Comparison of ENCODE assay signal across 8 cellular contexts in the genomic region with DNA sequence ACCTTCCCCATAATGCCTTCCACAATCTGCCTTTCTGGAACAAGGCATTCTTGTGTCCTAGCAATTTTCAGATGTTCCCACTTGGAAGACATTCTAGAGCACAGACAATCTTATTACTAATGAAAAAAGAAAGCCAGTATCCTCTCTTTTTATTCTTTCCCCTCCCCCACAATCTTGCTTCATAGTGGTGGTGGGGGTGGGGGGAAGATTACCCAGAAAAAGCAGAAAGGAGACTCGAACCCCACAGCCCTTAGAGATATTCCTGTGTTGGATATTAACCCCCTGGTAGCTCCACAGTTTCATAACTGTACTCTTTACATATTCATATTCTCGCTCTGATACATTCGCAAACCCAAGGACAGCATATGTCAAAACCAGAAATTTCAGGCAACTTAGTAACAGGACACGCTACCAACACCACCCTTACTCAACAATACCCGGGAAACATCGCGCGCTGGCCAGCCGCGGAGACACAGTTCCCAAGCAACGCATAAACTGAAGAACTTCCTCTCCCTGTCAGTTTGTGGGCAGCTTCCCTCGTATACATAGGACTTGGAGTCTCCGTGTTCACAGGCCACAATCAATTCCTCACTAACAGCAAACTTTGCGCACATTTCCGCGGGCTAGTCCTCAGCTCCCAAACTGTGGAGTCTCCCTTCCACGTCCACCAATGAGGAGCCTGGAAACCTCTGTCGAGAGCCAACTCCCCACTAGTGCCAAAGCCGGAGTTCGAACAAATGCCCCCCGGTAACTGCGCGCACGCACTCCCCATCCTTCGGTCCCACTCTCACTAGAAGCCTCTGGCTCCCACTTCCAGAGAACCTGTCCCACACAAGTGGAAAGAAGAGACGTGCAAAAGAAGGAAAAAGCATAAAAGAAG. TPM values are rescaled to one million over a fixed set of nuclear protein-coding genes. Genes with fewer than 3 reads are reported as not detected.
DNase-seq lines count a peak whose midpoint lies in the region; ATAC-seq and TF ChIP-seq lines count a peak whose summit lies in the region.

No MANE protein-coding gene starts in this region.

- peaks cover 13% of the 10 kb centered on the region for H3K36me3 Mint-ChIP-seq in brain

- ATAC-seq in HG03159 (IDR thresholded peaks at IDR 0.05; ENCODE audit: unreplicated experiment) = peak; percentile 0
- no peak for ATAC-seq in GM21619 (IDR thresholded peaks at IDR 0.05; ENCODE audit: unreplicated experiment)
- ATAC-seq in HG03565 (IDR thresholded peaks at IDR 0.05; ENCODE audit: unreplicated experiment) = no peak

- peaks cover 90% of the 10 kb centered on the region for H3K27me3 Mint-ChIP-seq in brain

- peaks cover 3 to 11% (median 5%) of the 10 kb centered on the region in 5 experiments for H3K9me3 Mint-ChIP-seq in brain

- H3K4me1 Mint-ChIP-seq in brain = peaks cover 60% of the 10 kb centered on the region

- peak overlapping the region; percentile 91 to 98 (median 96) for H3K4me3 Mint-ChIP-seq in brain

- peaks cover 40% of the 10 kb centered on the region for H3K27me3 ChIP-seq in iPS DF 6.9 (ENCODE audit: control insufficient read depth, insufficient read depth, low read length)

- H3K9me3 ChIP-seq in iPS DF 6.9 (ENCODE audit: control insufficient read depth, insufficient read depth, low read length) = no peaks in the 10 kb centered on the region

- TF ChIP-seq CTCF in brain (conservative IDR thresholded peaks at IDR 0.05) = no peak

- H3K4me3 ChIP-seq in iPS DF 6.9 (ENCODE audit: low read length) = peak overlapping the region; percentile 50; the same call in 1 of the 2 replicates

- no peak overlapping the region for H3K27ac ChIP-seq in iPS DF 6.9 (ENCODE audit: low read length)

- peaks cover 2% of the 10 kb centered on the region; the same call in 1 of the 2 replicates for H3K4me1 ChIP-seq in iPS DF 6.9 (ENCODE audit: control insufficient read depth, insufficient read depth, low read length)

- no peaks in the 10 kb centered on the region for H3K36me3 ChIP-seq in iPS DF 6.9 (ENCODE audit: control insufficient read depth, insufficient read depth, low read length)

- DNase-seq in EH (ENCODE audit: low read depth) = peak; percentile 81
- peak; percentile 80 for DNase-seq in RKO (ENCODE audit: low spot score)
- no peak for DNase-seq in iPS DF 6.9 (ENCODE audit: low read depth, low spot score)
- DNase-seq in renal cortical epithelial cell (ENCODE audit: low read depth) = peak; percentile 59

- WGBS in iPS DF 6.9 (ENCODE audit: insufficient coverage, insufficient read length) = no CpG with 5 or more reads among the region's 26 CpGs

- peak overlapping the region; percentile 42 to 96 (median 95) for H3K27ac Mint-ChIP-seq in brain

RNA-seq across cellular contexts. Expression of a gene that starts 0.7 kb away (rescaled TPM):
- 4.3 TPM for polyA plus RNA-seq in brain (ENCODE audit: insufficient read depth, low read depth, low replicate concordance)
- 0.15 TPM in 1 of 2 replicates, not detected in the other for total RNA-seq in renal cortical epithelial cell
